Comparison of ENCODE assay signal across 8 cellular contexts in the genomic region with DNA sequence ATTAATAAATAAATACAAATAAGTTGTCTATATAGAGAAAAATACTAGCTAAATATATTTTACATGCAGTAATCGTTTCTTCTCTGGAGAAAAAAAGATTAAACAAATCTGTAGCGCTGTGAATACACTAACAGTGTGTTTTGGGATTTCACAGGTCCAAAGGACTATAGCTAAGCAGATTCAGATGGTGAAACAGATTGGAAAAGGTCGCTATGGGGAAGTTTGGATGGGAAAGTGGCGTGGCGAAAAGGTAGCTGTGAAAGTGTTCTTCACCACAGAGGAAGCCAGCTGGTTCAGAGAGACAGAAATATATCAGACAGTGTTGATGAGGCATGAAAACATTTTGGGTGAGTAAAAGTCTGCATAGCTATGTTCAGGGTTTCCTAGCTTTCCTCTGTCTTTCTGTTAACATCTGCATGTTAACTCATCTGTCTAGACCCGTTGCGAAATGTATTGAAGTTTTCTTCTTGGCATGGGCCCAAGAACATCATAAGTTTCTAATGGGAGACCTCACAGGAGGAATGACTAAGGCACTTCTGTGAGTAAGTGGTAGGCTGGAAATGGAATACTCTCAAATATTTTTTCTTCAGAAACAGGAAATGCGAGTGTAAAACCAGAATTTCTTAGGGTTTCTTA.
DNase-seq lines count a peak whose midpoint lies in the region; ATAC-seq and TF ChIP-seq lines count a peak whose summit lies in the region.

No MANE protein-coding gene starts in this region.

- intact Hi-C loops in PC-3 (cut with micrococcal nuclease), result no loop called here

- no peaks in the 10 kb centered on the region for H3F3A ChIP-seq in PC-3 (ENCODE audit: low read length, unreplicated experiment)

- H2AFZ ChIP-seq in PC-3 (ENCODE audit: low read length), result no peak overlapping the region
- H2AFZ ChIP-seq in fibroblast of lung (ENCODE audit: low read length), result no peak overlapping the region

- H3K36me3 Mint-ChIP-seq in CD8-positive, alpha-beta memory T cell, result no peaks in the 10 kb centered on the region

- no peaks in the 10 kb centered on the region for H3K27me3 ChIP-seq in PC-3 (ENCODE audit: low read length)
- H3K27me3 ChIP-seq in fibroblast of lung (ENCODE audit: control insufficient read depth, insufficient read depth, low read length), result no peaks in the 10 kb centered on the region
- no peaks in the 10 kb centered on the region for H3K27me3 ChIP-seq in CD8-positive, alpha-beta memory T cell (ENCODE audit: insufficient read depth, low read length, poor library complexity, severe bottlenecking)

- CTCF ChIA-PET in PC-3 (lab: Charles Lee), result no interaction called here
- CTCF ChIA-PET in CD8-positive, alpha-beta memory T cell (lab: Charles Lee), result no interaction called here

- H3K4me2 ChIP-seq in PC-3 (ENCODE audit: low read length) (peak overlapping the region; percentile 57), fibroblast of lung (ENCODE audit: extremely low read depth, insufficient read depth, low read length) (peak overlapping the region; percentile 75)

- H3K4me3 Mint-ChIP-seq in CD8-positive, alpha-beta memory T cell, result no peak overlapping the region

- no peaks in the 10 kb centered on the region for H3K9me2 ChIP-seq in PC-3 (replicated peaks; ENCODE audit: low read length)

- no peaks in the 10 kb centered on the region for H3K9me3 ChIP-seq in PC-3 (ENCODE audit: low read length)
- no peaks in the 10 kb centered on the region for H3K9me3 ChIP-seq in fibroblast of lung (ENCODE audit: control insufficient read depth, insufficient read depth, low read depth, low read length)
- H3K9me3 ChIP-seq in CD8-positive, alpha-beta memory T cell (ENCODE audit: low read length), result no peaks in the 10 kb centered on the region

- H3K4me1 Mint-ChIP-seq in CD8-positive, alpha-beta memory T cell, result no peaks in the 10 kb centered on the region

- H4K20me1 ChIP-seq in PC-3 (ENCODE audit: low read length), result no peaks in the 10 kb centered on the region
- no peaks in the 10 kb centered on the region for H4K20me1 ChIP-seq in fibroblast of lung (ENCODE audit: control insufficient read depth, extremely low read depth, insufficient read depth, low read length)

- no peaks in the 10 kb centered on the region for H3K79me2 ChIP-seq in PC-3 (ENCODE audit: low read length)
- H3K79me2 ChIP-seq in fibroblast of lung (ENCODE audit: control insufficient read depth, insufficient read depth, low read length), result no peaks in the 10 kb centered on the region

- TF ChIP-seq CTCF in PC-3 (conservative IDR thresholded peaks at IDR 0.05; ENCODE audit: low read depth, low read length) (no peak), fibroblast of lung (conservative IDR thresholded peaks at IDR 0.05 in 1 of 2, IDR thresholded peaks at IDR 0.05 in 1 of 2; ENCODE audit: low read depth in 1 of 2, low read length in 2 of 2) (no peak)

- H3K27ac Mint-ChIP-seq in CD8-positive, alpha-beta memory T cell, result no peak overlapping the region

- peak overlapping the region; percentile 59 for H3K27ac ChIP-seq in PC-3 (ENCODE audit: low read length)
- H3K27ac ChIP-seq in fibroblast of lung (ENCODE audit: insufficient read depth, low read length), result no peak overlapping the region
- no peak overlapping the region for H3K27ac ChIP-seq in CD8-positive, alpha-beta memory T cell (ENCODE audit: low read depth, low read length)

- H3K9me3 Mint-ChIP-seq in CD8-positive, alpha-beta memory T cell, result peaks cover 0 to 7% (median 0%) of the 10 kb centered on the region in 5 donors

- no peak overlapping the region for H3K4me3 ChIP-seq in PC-3 (ENCODE audit: low read length)
- H3K4me3 ChIP-seq in fibroblast of lung (replicated peaks in 1 of 4; ENCODE audit: control extremely low read depth in 1 of 4, insufficient read depth in 1 of 4, low read depth in 3 of 4, low read length in 4 of 4), result peak overlapping the region in 1 of 4 experiments; percentile 27
- H3K4me3 ChIP-seq in CD8-positive, alpha-beta memory T cell (ENCODE audit: low read length), result no peak overlapping the region

- no peak overlapping the region for H3K9ac ChIP-seq in PC-3 (ENCODE audit: low read length)
- H3K9ac ChIP-seq in fibroblast of lung (ENCODE audit: insufficient read depth, low read length), result no peak overlapping the region

- POLR2A ChIA-PET in PC-3 (lab: Charles Lee; ENCODE audit: unreplicated experiment), result interaction anchor here (0.5 to 0.7 kb wide), 2 partner anchors 90 to 1184 kb away, joined by 3 read pairs; no protein-coding TSS in a partner anchor
- POLR2A ChIA-PET in CD8-positive, alpha-beta memory T cell (lab: Charles Lee), result no interaction called here

- ATAC-seq in PC-3 (peak; percentile 78), GM18909 (IDR thresholded peaks at IDR 0.05; ENCODE audit: poor library complexity, unreplicated experiment) (no peak)

- H3K27me3 Mint-ChIP-seq in CD8-positive, alpha-beta memory T cell, result peaks cover 0 to 3% of the 10 kb centered on the region in 2 donors

- no TSS peak for BruUV-seq in PC-3 (replicated peaks; lab: Mats Ljungman, UMichigan)

- DNase-seq in GM04503 (ENCODE audit: low read depth) (peak; percentile 97), PC-3 (peak; percentile 97), fibroblast of lung (ENCODE audit: low read depth in 2 of 2) (peak; percentile 99), pulmonary artery endothelial cell (ENCODE audit: low read depth, low spot score) (peak; percentile 85), ecto neural progenitor cell (ENCODE audit: low spot score) (no peak), D341Med (ENCODE audit: low spot score) (no peak)
- no peak for DNase-seq in CD8-positive, alpha-beta memory T cell

- H3K36me3 ChIP-seq in PC-3 (ENCODE audit: low read depth, low read length), result 0 out of 2 replicates have a peak, but pooled peaks cover 4% of the 10 kb centered on the region
- no peaks in the 10 kb centered on the region for H3K36me3 ChIP-seq in fibroblast of lung (ENCODE audit: control insufficient read depth, insufficient read depth, low read length)
- no peaks in the 10 kb centered on the region for H3K36me3 ChIP-seq in CD8-positive, alpha-beta memory T cell (ENCODE audit: insufficient read depth, low read length)

- H3K4me1 ChIP-seq in PC-3 (ENCODE audit: insufficient read depth, low read length), result peaks cover 12% of the 10 kb centered on the region
- peaks cover 4% of the 10 kb centered on the region for H3K4me1 ChIP-seq in fibroblast of lung (ENCODE audit: control insufficient read depth, extremely low read depth, insufficient read depth, low read length)
- H3K4me1 ChIP-seq in CD8-positive, alpha-beta memory T cell (ENCODE audit: insufficient read depth, low read length), result no peaks in the 10 kb centered on the region

Comparison
In these comparisons a context has a peak if more than half of its experiments do, and no peak if none do; other contexts are left out.
1. DNase-seq: peak in GM04503 (single experiment), PC-3 (single experiment), fibroblast of lung (2 of 2) and pulmonary artery endothelial cell (single experiment); none in ecto neural progenitor cell (single experiment), D341Med (single experiment) and CD8-positive, alpha-beta memory T cell (0 of 5).